Comparison of ENCODE assay signal across 9 cellular contexts in the genomic region with DNA sequence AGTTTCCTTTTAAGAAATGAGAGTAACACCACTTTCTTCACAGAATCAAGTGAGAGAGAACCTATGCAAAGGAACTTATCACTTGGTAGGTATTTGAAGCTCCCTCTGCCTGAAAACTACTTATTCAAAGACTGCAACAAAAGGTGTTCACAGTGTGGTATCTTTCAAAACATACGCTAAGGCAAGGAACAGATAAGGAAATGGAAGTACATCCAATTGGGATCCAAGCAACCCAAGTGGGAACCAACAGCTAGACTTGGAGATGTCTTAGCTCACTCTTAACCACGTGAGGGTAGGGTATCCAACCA. TPM values are rescaled to one million over a fixed set of nuclear protein-coding genes. Genes with fewer than 3 reads are reported as not detected.
A peak's percentile ranks its signal among the peaks of the same experiment; 100 is the strongest.
DNase-seq lines count a peak whose midpoint lies in the region; ATAC-seq and TF ChIP-seq lines count a peak whose summit lies in the region.
"Had no signal": no experiment of that assay in that cellular context is flagged by ENCODE, and none has a peak within 500 bp of the region (broad histone marks: within the 10 kb centered on the region; RNA-seq: fewer than 3 reads in every experiment).

No MANE protein-coding gene starts in this region.

- H3K9me3 ChIP-seq in iPS DF 6.9 (ENCODE audit: control insufficient read depth, insufficient read depth, low read length) (no peaks in the 10 kb centered on the region), body of pancreas (no peaks in the 10 kb centered on the region)

- H3K4me3 ChIP-seq in iPS DF 6.9 (ENCODE audit: low read length) (peak overlapping the region; percentile 16; the same call in 1 of the 2 replicates), body of pancreas (no peak overlapping the region)

- H3K27ac ChIP-seq in VCaP, result peak overlapping the region; percentile 88
- H3K27ac ChIP-seq in iPS DF 6.9 (ENCODE audit: low read length), result no peak overlapping the region
- no peak overlapping the region for H3K27ac ChIP-seq in body of pancreas

- no peak overlapping the region for H3K27ac Mint-ChIP-seq in activated CD4-positive, alpha-beta T cell treated with anti-CD3 and anti-CD28 coated beads for 36 hours
- no peak overlapping the region for H3K27ac Mint-ChIP-seq in stimulated activated memory B cell treated with anti-CD40 and anti-IgM and Interleukin-4, amounts not matched to agents 10 μg/mL and 1 μg/mL and 100 μg/mL, for 72 hours

- H3K4me1 Mint-ChIP-seq in activated CD4-positive, alpha-beta T cell treated with anti-CD3 and anti-CD28 coated beads for 36 hours, result peaks cover 9% of the 10 kb centered on the region
- peaks cover 12% of the 10 kb centered on the region for H3K4me1 Mint-ChIP-seq in stimulated activated memory B cell treated with anti-CD40 and anti-IgM and Interleukin-4, amounts not matched to agents 10 μg/mL and 1 μg/mL and 100 μg/mL, for 72 hours

- no peak for DNase-seq in activated CD4-positive, alpha-beta T cell treated with anti-CD3 and anti-CD28 coated beads for 36 hours
- DNase-seq in activated CD4-positive, alpha-beta T cell treated with anti-CD3 and anti-CD28 coated beads for 4 hours, result no peak
- DNase-seq in iPS DF 6.9 (ENCODE audit: low read depth, low spot score) (no peak), H4 (ENCODE audit: low spot score) (no peak), body of pancreas (no peak), NOMO-1 treated with dmso at 0.1 percent for 144 hours (lab: John Stamatoyannopoulos, UW; ENCODE audit: unreplicated experiment) (no peak)

- no peaks in the 10 kb centered on the region for H3K36me3 Mint-ChIP-seq in activated CD4-positive, alpha-beta T cell treated with anti-CD3 and anti-CD28 coated beads for 36 hours (ENCODE audit: low read depth)
- H3K36me3 Mint-ChIP-seq in stimulated activated memory B cell treated with anti-CD40 and anti-IgM and Interleukin-4, amounts not matched to agents 10 μg/mL and 1 μg/mL and 100 μg/mL, for 72 hours, result no peaks in the 10 kb centered on the region

- no peaks in the 10 kb centered on the region for H3K36me3 ChIP-seq in iPS DF 6.9 (ENCODE audit: control insufficient read depth, insufficient read depth, low read length)
- H3K36me3 ChIP-seq in body of pancreas (replicated peaks in 1 of 2; ENCODE audit: insufficient read depth in 1 of 2, low read depth in 2 of 2), result no peaks in the 10 kb centered on the region

- no CpG with 5 or more reads among the region's 2 CpGs for WGBS in iPS DF 6.9 (ENCODE audit: insufficient coverage, insufficient read length)
- WGBS in body of pancreas, 2 donors, result 11 to 15% methylated on average over 2 of the region's 2 CpGs

- H3K4me1 ChIP-seq in iPS DF 6.9 (ENCODE audit: control insufficient read depth, insufficient read depth, low read length) (no peaks in the 10 kb centered on the region), body of pancreas (peaks cover 21% of the 10 kb centered on the region)

- peak overlapping the region; percentile 66 for H3K4me3 Mint-ChIP-seq in activated CD4-positive, alpha-beta T cell treated with anti-CD3 and anti-CD28 coated beads for 36 hours
- peak overlapping the region; percentile 78 for H3K4me3 Mint-ChIP-seq in stimulated activated memory B cell treated with anti-CD40 and anti-IgM and Interleukin-4, amounts not matched to agents 10 μg/mL and 1 μg/mL and 100 μg/mL, for 72 hours

- H3K27me3 ChIP-seq in iPS DF 6.9 (ENCODE audit: control insufficient read depth, insufficient read depth, low read length), result no peaks in the 10 kb centered on the region; the same call in none of the 2 replicates
- peaks cover 4 to 8% of the 10 kb centered on the region in 2 donors for H3K27me3 ChIP-seq in body of pancreas

- no peak for TF ChIP-seq POLR2A in body of pancreas (IDR thresholded peaks at IDR 0.05)

- no peaks in the 10 kb centered on the region for H3K9me3 Mint-ChIP-seq in activated CD4-positive, alpha-beta T cell treated with anti-CD3 and anti-CD28 coated beads for 36 hours (ENCODE audit: low read depth)
- H3K9me3 Mint-ChIP-seq in stimulated activated memory B cell treated with anti-CD40 and anti-IgM and Interleukin-4, amounts not matched to agents 10 μg/mL and 1 μg/mL and 100 μg/mL, for 72 hours, result no peaks in the 10 kb centered on the region

- POLR2A ChIA-PET in activated CD4-positive, alpha-beta T cell treated with anti-CD3 and anti-CD28 coated beads for 36 hours (lab: Charles Lee), result interaction anchor here (0.6 to 0.8 kb wide), 2 partner anchors 124 to 130 kb away, joined by 3 to 5 read pairs; no protein-coding TSS in a partner anchor

- intact Hi-C loops in activated CD4-positive, alpha-beta T cell treated with anti-CD3 and anti-CD28 coated beads for 36 hours (cut with DNase I, micrococcal nuclease), result no loop called here
- intact Hi-C loops in body of pancreas (cut with DNase I), result no loop called here

- H3K27me3 Mint-ChIP-seq in activated CD4-positive, alpha-beta T cell treated with anti-CD3 and anti-CD28 coated beads for 36 hours, result peaks cover 42% of the 10 kb centered on the region
- peaks cover 39% of the 10 kb centered on the region for H3K27me3 Mint-ChIP-seq in stimulated activated memory B cell treated with anti-CD40 and anti-IgM and Interleukin-4, amounts not matched to agents 10 μg/mL and 1 μg/mL and 100 μg/mL, for 72 hours

- CTCF ChIA-PET in activated CD4-positive, alpha-beta T cell treated with anti-CD3 and anti-CD28 coated beads for 36 hours (lab: Charles Lee), result interaction anchor here (1.1 kb wide), 1 partner anchor 9 kb away, joined by 3 read pairs; no protein-coding TSS in a partner anchor

- TF ChIP-seq CTCF in VCaP (conservative IDR thresholded peaks at IDR 0.05) (no peak), body of pancreas (IDR thresholded peaks at IDR 0.05) (no peak)

- peak; percentile 6 for ATAC-seq in activated CD4-positive, alpha-beta T cell treated with anti-CD3 and anti-CD28 coated beads for 36 hours
- ATAC-seq in stimulated activated memory B cell treated with anti-CD40 and anti-IgM and Interleukin-4, amounts not matched to agents 10 μg/mL and 1 μg/mL and 100 μg/mL, for 72 hours, result no peak
- ATAC-seq in body of pancreas, result no peak
- ATAC-seq: HCT116 had no signal

RNA-seq across cellular contexts. Expression of a gene that starts 0.4 kb away (rescaled TPM):
- not detected for total RNA-seq in activated CD4-positive, alpha-beta T cell treated with anti-CD3 and anti-CD28 coated beads for 36 hours
- 0.88 and 3.1 TPM in 2 replicates for total RNA-seq in H4 (2014; rRNA removed; shearing (Covaris generic))
- total RNA-seq in body of pancreas, result under 1 TPM; 0.26 to 0.66 TPM
